ENCODE assay signal across 33 cellular contexts in the genomic region with DNA sequence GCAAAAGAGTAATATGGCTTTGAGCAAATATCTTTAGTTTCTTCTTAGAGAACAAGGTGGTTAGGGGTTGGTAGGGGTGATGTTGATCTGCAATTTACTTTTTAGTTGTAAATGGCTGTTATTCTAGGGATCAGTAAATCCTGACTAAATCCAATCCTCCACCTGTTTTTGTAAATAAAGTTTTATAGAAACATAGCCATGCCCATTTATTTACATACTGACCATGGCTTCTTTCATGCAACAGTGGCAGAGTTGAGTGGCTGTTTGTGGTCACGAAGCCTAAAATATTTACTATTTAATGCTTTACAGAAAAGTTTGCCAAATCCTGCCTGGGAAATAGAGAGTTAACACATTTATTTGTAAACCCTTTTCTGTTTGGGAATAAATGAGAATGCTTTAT.
"Had no signal": no experiment of that assay in that cellular context is flagged by ENCODE, and none has a peak within 500 bp of the region (broad histone marks: within the 10 kb centered on the region; RNA-seq: fewer than 3 reads in every experiment).

No MANE protein-coding gene starts in this region.

- H3K27me3 Mint-ChIP-seq: activated B cell treated with CpG ODN at 0.5 μM for 24 hours; activated CD4-positive, alpha-beta memory T cell treated with anti-CD3 and anti-CD28 coated beads for 36 hours; activated CD4-positive, alpha-beta T cell treated with anti-CD3 and anti-CD28 coated beads for 36 hours; activated CD4-positive, alpha-beta T cell treated with anti-CD3 and anti-CD28 coated beads, Interleukin-2, amount 10 ng/mL, durations not matched to agents 24 days and 14 days; activated CD8-positive, alpha-beta memory T cell treated with anti-CD3 and anti-CD28 coated beads, Interleukin-2, amount 10 ng/mL, durations not matched to agents 7 days and 5 days; activated naive CD8-positive, alpha-beta T cell treated with anti-CD3 and anti-CD28 coated beads for 36 hours; brain; dendritic cell treated with granulocyte-macrophage colony-stimulating factor and Interleukin-4, amounts not matched to agents 40 ng/mL and 50 ng/mL, for 4 days; T-helper 17 cell had no signal

- H3K36me3 ChIP-seq: breast epithelium, cardiac muscle cell, WERI-Rb-1 had no signal

- H3K27ac ChIP-seq: breast epithelium, cardiac muscle cell, dorsolateral prefrontal cortex, WERI-Rb-1 had no signal

- DNase-seq: activated B cell treated with CpG ODN at 0.5 μM for 24 hours; activated CD4-positive, alpha-beta memory T cell treated with anti-CD3 and anti-CD28 coated beads for 36 hours; activated CD4-positive, alpha-beta T cell treated with anti-CD3 and anti-CD28 coated beads for 36 hours; activated CD4-positive, alpha-beta T cell treated with anti-CD3 and anti-CD28 coated beads, Interleukin-2, amount 10 ng/mL, durations not matched to agents 24 days and 14 days; activated CD4-positive, CD25-positive, alpha-beta regulatory T cell treated with anti-CD3 and anti-CD28 coated beads, Interleukin-2, amount 50 U/mL, for 72 hours; activated CD8-positive, alpha-beta memory T cell treated with anti-CD3 and anti-CD28 coated beads, Interleukin-2, amount 10 ng/mL, durations not matched to agents 7 days and 5 days; activated CD8-positive, alpha-beta memory T cell treated with anti-CD3 and anti-CD28 coated beads, Interleukin-2, amount 50 U/mL, for 4 hours; activated CD8-positive, alpha-beta T cell treated with anti-CD3 and anti-CD28 coated beads, Interleukin-2, amount 10 ng/mL, durations not matched to agents 7 days and 5 days; activated gamma-delta T cell; activated naive CD4-positive, alpha-beta T cell; activated naive CD4-positive, alpha-beta T cell treated with anti-CD3 and anti-CD28 coated beads, Interleukin-2, amount 50 U/mL, for 16 hours; activated naive CD8-positive, alpha-beta T cell treated with anti-CD3 and anti-CD28 coated beads for 36 hours; activated T-cell treated with anti-CD3 and anti-CD28 coated beads, Interleukin-2, amount 50 U/mL, for 1 hour; activated T-cell treated with anti-CD3 and anti-CD28 coated beads, Interleukin-2, amount 50 U/mL, for 72 hours; central memory CD4-positive, alpha-beta T cell; cerebellar nuclear complex; dorsolateral prefrontal cortex; effector memory CD4-positive, alpha-beta T cell; endodermal cell; foreskin fibroblast; head of caudate nucleus; T-helper 1 cell; T-helper 17 cell; T1000; WERI-Rb-1 had no signal

- H3K27ac Mint-ChIP-seq: activated CD4-positive, alpha-beta memory T cell treated with anti-CD3 and anti-CD28 coated beads for 36 hours; activated CD8-positive, alpha-beta memory T cell treated with anti-CD3 and anti-CD28 coated beads, Interleukin-2, amount 10 ng/mL, durations not matched to agents 7 days and 5 days; activated CD8-positive, alpha-beta T cell treated with anti-CD3 and anti-CD28 coated beads, Interleukin-2, amount 10 ng/mL, durations not matched to agents 7 days and 5 days; brain; dendritic cell treated with granulocyte-macrophage colony-stimulating factor and Interleukin-4, amounts not matched to agents 40 ng/mL and 50 ng/mL, for 4 days; endodermal cell; T-helper 17 cell had no signal

- H3K4me3 Mint-ChIP-seq: activated B cell treated with CpG ODN at 0.5 μM for 24 hours; activated CD4-positive, alpha-beta memory T cell treated with anti-CD3 and anti-CD28 coated beads for 36 hours; activated CD4-positive, alpha-beta T cell treated with anti-CD3 and anti-CD28 coated beads for 36 hours; activated CD8-positive, alpha-beta memory T cell treated with anti-CD3 and anti-CD28 coated beads, Interleukin-2, amount 10 ng/mL, durations not matched to agents 7 days and 5 days; activated CD8-positive, alpha-beta T cell treated with anti-CD3 and anti-CD28 coated beads, Interleukin-2, amount 10 ng/mL, durations not matched to agents 7 days and 5 days; activated naive CD8-positive, alpha-beta T cell treated with anti-CD3 and anti-CD28 coated beads for 36 hours; brain; dendritic cell treated with granulocyte-macrophage colony-stimulating factor and Interleukin-4, amounts not matched to agents 40 ng/mL and 50 ng/mL, for 4 days; endodermal cell; T-helper 2 cell treated with Interferon-gamma antibody and Interleukin-4, amounts not matched to agents 5 μg/mL and 100 μg/mL, for 36 hours had no signal

- H3K4me3 ChIP-seq: ascending aorta, breast epithelium, cardiac muscle cell, coronary artery, dorsolateral prefrontal cortex had no signal

- H3K27me3 ChIP-seq: ascending aorta, breast epithelium, cardiac muscle cell, dorsolateral prefrontal cortex had no signal

- H3K4me1 ChIP-seq: breast epithelium had no signal

- ATAC-seq: activated CD4-positive, alpha-beta T cell treated with anti-CD3 and anti-CD28 coated beads for 36 hours; activated CD8-positive, alpha-beta memory T cell treated with anti-CD3 and anti-CD28 coated beads, Interleukin-2, amount 10 ng/mL, durations not matched to agents 7 days and 5 days; activated CD8-positive, alpha-beta T cell treated with anti-CD3 and anti-CD28 coated beads, Interleukin-2, amount 10 ng/mL, durations not matched to agents 7 days and 5 days; activated T-cell treated with anti-CD3 and anti-CD28 coated beads, Interleukin-2, amount 50 U/mL, for 72 hours; esophagus mucosa; T-helper 17 cell had no signal
